14 cellular contexts compared by ENCODE assay signal in genomic region chr10:19958787-19959186, GRCh38.
DNase-seq lines count a peak whose midpoint lies in the region; ATAC-seq, FAIRE-seq and TF ChIP-seq lines count a peak whose summit lies in the region.
"Had no signal": no experiment of that assay in that cellular context is flagged by ENCODE, and none has a peak within 500 bp of the region (broad histone marks: within the 10 kb centered on the region; RNA-seq: fewer than 3 reads in every experiment).

No MANE protein-coding gene starts in this region.

- H4K20me1 ChIP-seq in PC-9 (ENCODE audit: insufficient read depth), result no peaks in the 10 kb centered on the region

- no peak overlapping the region for H3K4me2 ChIP-seq in PC-9

- no peaks in the 10 kb centered on the region for H3K27me3 Mint-ChIP-seq in activated CD4-positive, alpha-beta memory T cell treated with anti-CD3 and anti-CD28 coated beads for 36 hours

- H3K9me2 ChIP-seq in PC-9 (ENCODE audit: insufficient read depth), result no peaks in the 10 kb centered on the region

- H3K9me3 ChIP-seq in small intestine (ENCODE audit: control insufficient read depth, low read depth) (no peaks in the 10 kb centered on the region), right cardiac atrium (ENCODE audit: control insufficient read depth, low read length) (no peaks in the 10 kb centered on the region), PC-9 (ENCODE audit: insufficient read depth, low read depth) (no peaks in the 10 kb centered on the region)
- H3K9me3 ChIP-seq: esophagus squamous epithelium had no signal

- ATAC-seq in GM19324 (IDR thresholded peaks at IDR 0.05; ENCODE audit: low FRiP score, unreplicated experiment) (peak; percentile 89), HG02759 (IDR thresholded peaks at IDR 0.05; ENCODE audit: unreplicated experiment) (peak; percentile 98), HG03521 (IDR thresholded peaks at IDR 0.05; ENCODE audit: unreplicated experiment) (peak; percentile 96), right cardiac atrium (no peak)

- H3K4me3 ChIP-seq in small intestine (ENCODE audit: low read depth in 1 of 2, low read length in 2 of 2), result no peak overlapping the region
- no peak overlapping the region for H3K4me3 ChIP-seq in right cardiac atrium (ENCODE audit: low read length)
- no peak overlapping the region for H3K4me3 ChIP-seq in PC-9
- H3K4me3 ChIP-seq: esophagus squamous epithelium had no signal

- H3K79me2 ChIP-seq in PC-9 (ENCODE audit: low read depth), result no peaks in the 10 kb centered on the region

- no peaks in the 10 kb centered on the region for H3F3A ChIP-seq in PC-9 (ENCODE audit: insufficient read depth, low read depth)

- no peaks in the 10 kb centered on the region for H3K36me3 Mint-ChIP-seq in activated CD4-positive, alpha-beta memory T cell treated with anti-CD3 and anti-CD28 coated beads for 36 hours

- H3K27me3 ChIP-seq in small intestine (ENCODE audit: control insufficient read depth in 2 of 2, insufficient read depth in 2 of 2, low read length in 2 of 2) (no peaks in the 10 kb centered on the region), right cardiac atrium (ENCODE audit: control insufficient read depth, insufficient read depth) (no peaks in the 10 kb centered on the region), PC-9 (ENCODE audit: insufficient read depth, low read depth) (no peaks in the 10 kb centered on the region)
- H3K27me3 ChIP-seq: esophagus squamous epithelium had no signal

- no peak overlapping the region for H2AFZ ChIP-seq in PC-9
- H2AFZ ChIP-seq: parathyroid adenoma had no signal

- H3K4me1 Mint-ChIP-seq in activated CD4-positive, alpha-beta memory T cell treated with anti-CD3 and anti-CD28 coated beads for 36 hours (ENCODE audit: low read depth), result no peaks in the 10 kb centered on the region

- no TSS peak for BruUV-seq in PC-9 (replicated peaks; lab: Mats Ljungman, UMichigan)

- no peaks in the 10 kb centered on the region for H3K36me3 ChIP-seq in small intestine (ENCODE audit: control insufficient read depth in 2 of 2, insufficient read depth in 2 of 2, low read length in 2 of 2)
- no peaks in the 10 kb centered on the region for H3K36me3 ChIP-seq in PC-9 (ENCODE audit: low read depth)
- H3K36me3 ChIP-seq: esophagus squamous epithelium had no signal

- no peak overlapping the region for H3K27ac Mint-ChIP-seq in activated CD4-positive, alpha-beta memory T cell treated with anti-CD3 and anti-CD28 coated beads for 36 hours

- no peak overlapping the region for H3K27ac ChIP-seq in small intestine (ENCODE audit: low read depth in 1 of 2, low read length in 1 of 2)
- H3K27ac ChIP-seq in right cardiac atrium (ENCODE audit: low read length), result no peak overlapping the region
- H3K27ac ChIP-seq in PC-9, result no peak overlapping the region
- H3K27ac ChIP-seq: esophagus squamous epithelium, parathyroid adenoma had no signal

- peak; percentile 36 for FAIRE-seq in small intestine (lab: Jason Lieb, UNC)

- POLR2A ChIA-PET in PC-9 (lab: Charles Lee; ENCODE audit: unreplicated experiment), result no interaction called here
- POLR2A ChIA-PET in activated CD4-positive, alpha-beta memory T cell treated with anti-CD3 and anti-CD28 coated beads for 36 hours (lab: Charles Lee), result no interaction called here

- peak; percentile 63 for DNase-seq in small intestine
- no peak for DNase-seq in right cardiac atrium
- DNase-seq in PC-9, result no peak
- no peak for DNase-seq in activated CD4-positive, alpha-beta memory T cell treated with anti-CD3 and anti-CD28 coated beads for 36 hours
- DNase-seq: activated CD8-positive, alpha-beta memory T cell treated with anti-CD3 and anti-CD28 coated beads for 24 hours; aorta; DMS153; esophagus squamous epithelium; Kasumi-1; NCI-H446 treated with DMSO at 0.1 percent for 48 hours had no signal

- H3K4me3 Mint-ChIP-seq in activated CD4-positive, alpha-beta memory T cell treated with anti-CD3 and anti-CD28 coated beads for 36 hours, result no peak overlapping the region

- no peak for TF ChIP-seq CTCF in PC-9 (conservative IDR thresholded peaks at IDR 0.05)

- peaks cover 2% of the 10 kb centered on the region for H3K9me3 Mint-ChIP-seq in activated CD4-positive, alpha-beta memory T cell treated with anti-CD3 and anti-CD28 coated beads for 36 hours

- intact Hi-C loops in right cardiac atrium (cut with DNase I), result no loop called here
- intact Hi-C loops in PC-9 (cut with micrococcal nuclease; ENCODE audit: unreplicated experiment), result no loop called here
- intact Hi-C loops in activated CD4-positive, alpha-beta memory T cell treated with anti-CD3 and anti-CD28 coated beads for 36 hours (cut with micrococcal nuclease), result no loop called here

- CTCF ChIA-PET in PC-9 (lab: Charles Lee), result no interaction called here
- CTCF ChIA-PET in activated CD4-positive, alpha-beta memory T cell treated with anti-CD3 and anti-CD28 coated beads for 36 hours (lab: Charles Lee), result no interaction called here

- H3K4me1 ChIP-seq in small intestine (ENCODE audit: control insufficient read depth in 2 of 2, insufficient read depth in 1 of 2, low read depth in 1 of 2, low read length in 1 of 2) (no peaks in the 10 kb centered on the region), right cardiac atrium (ENCODE audit: control insufficient read depth, insufficient read depth, low read length) (peaks cover 2% of the 10 kb centered on the region), PC-9 (replicated peaks; ENCODE audit: insufficient read depth) (no peaks in the 10 kb centered on the region)

Comparison
In these comparisons a context has a peak if more than half of its experiments do, and no peak if none do; other contexts are left out.
1. ATAC-seq: peak in GM19324 (single experiment), HG02759 (single experiment) and HG03521 (single experiment); none in right cardiac atrium (0 of 2).